In genomic region chr20:45164906-45165305, GRCh38 we compare ENCODE assay signal across 12 cellular contexts. TPM values are rescaled to one million over a fixed set of nuclear protein-coding genes. Genes with fewer than 3 reads are reported as not detected.
"Had no signal": no experiment of that assay in that cellular context is flagged by ENCODE, and none has a peak within 500 bp of the region (broad histone marks: within the 10 kb centered on the region; RNA-seq: fewer than 3 reads in every experiment).

No MANE protein-coding gene starts in this region.

- H3K9me3 ChIP-seq: HAP-1 had no signal

- H3K4me1 ChIP-seq: HAP-1 had no signal

- DNase-seq: GM23248, GOT3, H7, H9, HCEC 1CT, HFFc6 had no signal

- FAIRE-seq: H1, H54 had no signal

- ATAC-seq: GM23338, HCT116 had no signal

- H3K27ac ChIP-seq: GM23248 had no signal

- H3K9ac ChIP-seq: GM23248 had no signal

- H3K4me2 ChIP-seq: GM23338 had no signal

- H3K4me3 ChIP-seq: GM23248, GM23338, HAP-1 had no signal

- H3K36me3 ChIP-seq: HAP-1 had no signal

- H2AFZ ChIP-seq: GM23248, GM23338 had no signal

RNA-seq across cellular contexts. Expression of gene PI3, which starts 9.8 kb away (rescaled TPM):
- total RNA-seq: GM23338, H1, H4, H7, H9, HFFc6 had no signal
- polyA plus RNA-seq: GM23248, GM23338, H1 had no signal

RNA-seq across cellular contexts. Expression of gene WFDC12, which starts 40.6 kb away (rescaled TPM):
- total RNA-seq: GM23248, GM23338, H1, H4, H7, H9, HFFc6 had no signal
- polyA plus RNA-seq: GM23248, GM23338, H1 had no signal

RNA-seq across cellular contexts. Expression of gene SEMG1, which starts 41.9 kb away (rescaled TPM):
- total RNA-seq: GM23248, H4, HFFc6 had no signal
- polyA plus RNA-seq: GM23248 had no signal

RNA-seq across cellular contexts. Expression of gene WFDC5, which starts 49.9 kb away (rescaled TPM):
- total RNA-seq: GM23248, GM23338, H1, H4, H7, H9, HFFc6 had no signal
- polyA plus RNA-seq: GM23248, GM23338, H1 had no signal

RNA-seq across cellular contexts. Expression of gene SEMG2, which starts 56.3 kb away (rescaled TPM):
- total RNA-seq: GM23248, GM23338, H1, H4, H7, H9, HFFc6 had no signal
- polyA plus RNA-seq: GM23248, GM23338, H1 had no signal
